Comparison of ENCODE assay signal across 8 cellular contexts in the genomic region with DNA sequence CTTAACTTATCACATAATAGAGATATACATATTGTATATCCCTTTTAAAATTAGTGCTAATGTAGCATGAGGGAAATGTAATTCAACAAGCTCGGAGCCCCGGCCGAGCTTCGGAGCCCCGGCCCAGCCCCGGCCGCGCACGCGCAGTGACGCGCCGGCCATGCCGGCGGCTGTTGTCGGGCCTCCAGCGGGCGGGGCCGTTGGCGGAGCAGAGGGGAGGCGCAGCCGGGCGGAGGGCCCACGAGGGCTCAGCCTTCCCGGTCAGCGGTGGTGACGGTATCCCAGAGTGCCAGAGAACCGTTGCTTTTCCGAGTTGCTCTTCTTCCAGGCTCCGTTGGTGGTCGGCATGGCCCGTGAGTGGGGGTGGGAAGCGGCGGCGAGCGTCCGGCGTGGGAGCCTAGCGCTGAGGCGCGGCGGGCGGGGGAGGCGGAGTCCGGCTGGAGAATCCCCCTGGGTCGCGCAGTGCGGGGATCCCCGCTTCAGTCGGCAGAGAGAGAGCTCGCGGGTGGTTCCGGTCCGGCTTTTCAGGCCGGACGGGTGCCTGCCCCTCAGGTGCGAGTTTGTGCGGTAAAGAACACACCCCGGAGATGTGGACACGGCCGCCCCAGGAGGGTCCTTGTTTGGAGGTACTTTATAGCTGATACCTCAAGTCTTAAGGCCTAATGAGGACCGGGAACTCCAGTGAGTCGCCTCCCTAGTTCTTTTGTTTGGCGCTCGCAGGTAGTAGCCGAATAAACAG. TPM values are rescaled to one million over a fixed set of nuclear protein-coding genes. Genes with fewer than 3 reads are reported as not detected.
DNase-seq lines count a peak whose midpoint lies in the region; ATAC-seq and TF ChIP-seq lines count a peak whose summit lies in the region.
"Not testable (repeated sequence)": the region's sequence is repeated elsewhere in the genome, so short reads cannot be mapped to it uniquely, and the experiment has no call there.

A gene (plus strand): TSS at position 146 of the 739 bp plus-strand sequence. CDS start 201 bp downstream, at position 347.

- CTCF ChIA-PET in MCF 10A (lab: Yijun Ruan, JAX) = not testable (repeated sequence)

- not testable (repeated sequence) for H3K27ac Mint-ChIP-seq in MCF 10A (ENCODE audit: low read depth, unreplicated experiment)

- ATAC-seq in GM18868 (IDR thresholded peaks at IDR 0.05; ENCODE audit: unreplicated experiment) (peak; percentile 92), GM21825 (IDR thresholded peaks at IDR 0.05; ENCODE audit: unreplicated experiment) (peak; percentile 87), HG03135 (IDR thresholded peaks at IDR 0.05; ENCODE audit: unreplicated experiment) (peak; percentile 84), RWPE2 (ENCODE audit: low read depth) (peak; percentile 90), left cardiac atrium (peak; percentile 98 to 99)

- H3K4me3 Mint-ChIP-seq in MCF 10A (ENCODE audit: unreplicated experiment) = not testable (repeated sequence)

- not testable (repeated sequence) for H3K27me3 Mint-ChIP-seq in MCF 10A (ENCODE audit: insufficient read depth, unreplicated experiment)

- H3K4me1 Mint-ChIP-seq in MCF 10A (ENCODE audit: insufficient read depth, unreplicated experiment) = not testable (repeated sequence)

- not testable (repeated sequence) for BruUV-seq in MCF 10A (replicated peaks; lab: Mats Ljungman, UMichigan)

- not testable (repeated sequence) for H3K4me1 ChIP-seq in RWPE2 (ENCODE audit: insufficient read depth, poor library complexity, severe bottlenecking)

- H3K4me3 ChIP-seq in RWPE2 (ENCODE audit: severe bottlenecking) = not testable (repeated sequence)

- not testable (repeated sequence) for H3K27ac ChIP-seq in RWPE2 (ENCODE audit: poor library complexity, severe bottlenecking)

- H3K36me3 Mint-ChIP-seq in MCF 10A (ENCODE audit: insufficient read depth, unreplicated experiment) = not testable (repeated sequence)

- not testable (repeated sequence) for TF ChIP-seq CTCF in RWPE2 (IDR thresholded peaks at IDR 0.05; ENCODE audit: poor library complexity, severe bottlenecking); MCF 10A (IDR thresholded peaks at IDR 0.05; ENCODE audit: unreplicated experiment)

- not testable (repeated sequence) for H3K9me3 Mint-ChIP-seq in MCF 10A (ENCODE audit: unreplicated experiment)

- H3K36me3 ChIP-seq in RWPE2 (ENCODE audit: low read depth) = not testable (repeated sequence)

- intact Hi-C loops in MCF 10A (cut with micrococcal nuclease); left cardiac atrium (cut with DNase I): not testable (repeated sequence)

- not testable (repeated sequence) for H3K9me3 ChIP-seq in RWPE2 (ENCODE audit: severe bottlenecking)

- H3K27me3 ChIP-seq in RWPE2 (ENCODE audit: insufficient read depth, poor library complexity, severe bottlenecking) = not testable (repeated sequence)

- POLR2A ChIA-PET in MCF 10A (lab: Yijun Ruan, JAX) = not testable (repeated sequence)

- not testable (repeated sequence) for DNase-seq in RWPE2 (ENCODE audit: low spot score); MCF 10A (ENCODE audit: unreplicated experiment); left cardiac atrium; occipital lobe (lab: John Stamatoyannopoulos, UW); ureter (ENCODE audit: low spot score)

RNA-seq across cellular contexts. Expression of the gene that starts here (rescaled TPM):
- total RNA-seq in MCF 10A (2022) (21.0 and 26.7 TPM in 2 replicates), left cardiac atrium (10 to 100 TPM; 24.0 to 26.6 TPM), occipital lobe (61.3 TPM), ureter (16.8 TPM)
